Comparison of ENCODE assay signal across 8 cellular contexts in the genomic region with DNA sequence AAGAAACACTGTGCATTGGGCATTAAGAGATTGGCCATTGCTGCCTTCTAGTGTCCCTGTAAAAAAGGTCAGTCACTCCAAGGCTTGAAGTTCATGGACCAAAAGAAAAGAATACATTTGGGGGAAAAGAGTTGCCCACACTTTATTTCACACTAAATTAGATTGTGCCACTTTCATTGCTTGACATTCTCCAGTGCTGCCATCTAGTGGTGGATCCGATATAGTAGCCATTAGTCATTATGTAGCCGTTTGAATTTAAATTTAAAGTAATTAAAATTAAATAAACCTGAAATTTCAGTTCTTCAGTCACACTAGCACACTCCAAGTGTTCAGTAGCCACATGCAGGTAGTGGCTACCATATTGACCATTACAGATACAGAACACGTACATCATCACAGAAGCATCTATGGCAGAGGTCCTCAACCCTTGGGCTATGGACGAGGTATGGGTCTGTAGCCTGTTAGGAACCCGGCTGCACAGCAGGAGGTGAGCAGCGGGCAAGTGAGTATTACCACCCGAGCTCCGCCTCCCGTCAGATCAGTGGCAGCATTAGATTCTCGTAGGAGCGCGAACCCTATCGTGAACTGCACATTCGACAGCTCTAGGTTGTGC. TPM values are rescaled to one million over a fixed set of nuclear protein-coding genes. Genes with fewer than 3 reads are reported as not detected.
DNase-seq lines count a peak whose midpoint lies in the region; ATAC-seq and TF ChIP-seq lines count a peak whose summit lies in the region.

No MANE protein-coding gene starts in this region.

- no peak overlapping the region for H3K4me2 ChIP-seq in IMR-90 (ENCODE audit: low read depth, low read length)

- H3K23ac ChIP-seq in IMR-90 (ENCODE audit: low read depth, low read length): no peak overlapping the region

- no peak overlapping the region for H2BK120ac ChIP-seq in IMR-90 (ENCODE audit: low read depth, low read length)

- CTCF ChIA-PET in IMR-90 (lab: Yijun Ruan, JAX): interaction anchor here (0.8 kb wide), 1 partner anchor 17 kb away, joined by 3 read pairs; no protein-coding TSS in a partner anchor

- H2BK15ac ChIP-seq in IMR-90 (ENCODE audit: low read depth, low read length): no peak overlapping the region

- DNase-seq in NCI-H146 (lab: John Stamatoyannopoulos, UW) (peak; percentile 41), NCI-H146 treated with DMSO at 0.1 percent for 48 hours (lab: John Stamatoyannopoulos, UW; ENCODE audit: unreplicated experiment) (no peak), IMR-90 (peak; percentile 48), WERI-Rb-1 (peak; percentile 28), fibroblast of villous mesenchyme (ENCODE audit: low read depth) (peak; percentile 52), sciatic nerve (ENCODE audit: low spot score) (no peak)

- TF ChIP-seq RAD21 in IMR-90 (IDR thresholded peaks at IDR 0.05; ENCODE audit: low read length): peak; percentile 49; the same call in 1 of the 2 replicates

- H2AFZ ChIP-seq in IMR-90 (replicated peaks; ENCODE audit: low read length, poor library complexity): no peak overlapping the region

- ATAC-seq in IMR-90 (ENCODE audit: low read depth) (peak; percentile 62), sciatic nerve (peak; percentile 59), HG03108 (IDR thresholded peaks at IDR 0.05; ENCODE audit: unreplicated experiment) (no peak)
- no peak for ATAC-seq in activated T-helper 17 cell treated with anti-CD3 and anti-CD28 coated beads, Interleukin-2, amount 50 U/mL, for 72 hours (replicated peaks)

- H3K36me3 ChIP-seq in IMR-90 (ENCODE audit: control insufficient read depth, insufficient read depth, low read length) (no peaks in the 10 kb centered on the region), WERI-Rb-1 (no peaks in the 10 kb centered on the region)

- no peaks in the 10 kb centered on the region for H3K9me3 Mint-ChIP-seq in activated T-helper 17 cell treated with anti-CD3 and anti-CD28 coated beads, Interleukin-2, amount 50 U/mL, for 72 hours

- H4K91ac ChIP-seq in IMR-90 (ENCODE audit: insufficient read depth, low read depth, low read length): no peak overlapping the region

- no peaks in the 10 kb centered on the region; the same call in 1 of the 2 replicates for H3K9me1 ChIP-seq in IMR-90 (ENCODE audit: insufficient read depth, low read length)

- no CpG with 5 or more reads among the region's 14 CpGs for WGBS in IMR-90 (ENCODE audit: extremely low coverage in 2 of 2, insufficient read length in 1 of 2), 2 experiments

- H2AK9ac ChIP-seq in IMR-90 (replicated peaks; ENCODE audit: low read depth, low read length, poor library complexity): no peak overlapping the region

- dilution Hi-C loops in IMR-90 (cut with HindIII; ENCODE audit: low sequenced_read_pairs, unreplicated experiment): no loop called here

- no peaks in the 10 kb centered on the region for H3K79me1 ChIP-seq in IMR-90 (ENCODE audit: low read depth in 1 of 2, low read length in 2 of 2)

- no TSS peak for BruUV-seq in IMR-90 (replicated peaks; lab: Mats Ljungman, UMichigan)

- H3K27me3 ChIP-seq in IMR-90 (ENCODE audit: control insufficient read depth, insufficient read depth, low read length): peaks cover 44% of the 10 kb centered on the region
- H3K27me3 ChIP-seq in WERI-Rb-1 (ENCODE audit: insufficient read depth, low read depth, severe bottlenecking): no peaks in the 10 kb centered on the region

- H3K4me3 Mint-ChIP-seq in activated T-helper 17 cell treated with anti-CD3 and anti-CD28 coated beads, Interleukin-2, amount 50 U/mL, for 72 hours: no peak overlapping the region

- no peak overlapping the region for H2AK5ac ChIP-seq in IMR-90 (ENCODE audit: low read depth, low read length)

- no peak overlapping the region for H3K27ac ChIP-seq in IMR-90 (ENCODE audit: insufficient read depth, low read length)
- H3K27ac ChIP-seq in WERI-Rb-1: no peak overlapping the region

- H3K9me3 ChIP-seq in IMR-90 (ENCODE audit: control insufficient read depth, insufficient read depth, low read length) (no peaks in the 10 kb centered on the region), WERI-Rb-1 (ENCODE audit: severe bottlenecking) (no peaks in the 10 kb centered on the region)

- H3K27ac Mint-ChIP-seq in activated T-helper 17 cell treated with anti-CD3 and anti-CD28 coated beads, Interleukin-2, amount 50 U/mL, for 72 hours: no peak overlapping the region

- peaks cover 36% of the 10 kb centered on the region for H3K27me3 Mint-ChIP-seq in activated T-helper 17 cell treated with anti-CD3 and anti-CD28 coated beads, Interleukin-2, amount 50 U/mL, for 72 hours

- TF ChIP-seq CTCF in IMR-90 (conservative IDR thresholded peaks at IDR 0.05; ENCODE audit: low read depth, low read length): peak; percentile 80
- TF ChIP-seq CTCF in WERI-Rb-1 (IDR thresholded peaks at IDR 0.05; ENCODE audit: low read depth, low read length): peak; percentile 44; the same call in 1 of the 2 replicates
- TF ChIP-seq CTCF in fibroblast of villous mesenchyme (IDR thresholded peaks at IDR 0.05; ENCODE audit: insufficient read depth, low read depth, low read length): peak; percentile 73

- no peak overlapping the region for H4K8ac ChIP-seq in IMR-90 (ENCODE audit: low read depth in 2 of 2, low read length in 2 of 2)

- H3K36me3 Mint-ChIP-seq in activated T-helper 17 cell treated with anti-CD3 and anti-CD28 coated beads, Interleukin-2, amount 50 U/mL, for 72 hours (ENCODE audit: low read depth): no peaks in the 10 kb centered on the region

- TF ChIP-seq POLR2A in IMR-90 (IDR thresholded peaks at IDR 0.05; ENCODE audit: low read depth, low read length): no peak

- no peak overlapping the region; the same call in 1 of the 2 replicates for H2BK20ac ChIP-seq in IMR-90 (ENCODE audit: low read depth, low read length)

- H3K56ac ChIP-seq in IMR-90 (ENCODE audit: extremely low read depth, insufficient read depth, low read length): no peak overlapping the region

- no peak overlapping the region for H3K4ac ChIP-seq in IMR-90 (ENCODE audit: low read depth, low read length)

- POLR2A ChIA-PET in IMR-90 (lab: Charles Lee; ENCODE audit: unreplicated experiment): no interaction called here

- no peaks in the 10 kb centered on the region for H3K4me1 Mint-ChIP-seq in activated T-helper 17 cell treated with anti-CD3 and anti-CD28 coated beads, Interleukin-2, amount 50 U/mL, for 72 hours

- intact Hi-C loops in IMR-90 (cut with micrococcal nuclease): loop anchor here (1.0 kb wide), 1 partner anchor 68 kb away; no protein-coding TSS in a partner anchor
- intact Hi-C loops in sciatic nerve (cut with DNase I): no loop called here

- H2BK5ac ChIP-seq in IMR-90 (ENCODE audit: low read depth, low read length, poor library complexity, severe bottlenecking): no peak overlapping the region

- H3K4me1 ChIP-seq in IMR-90 (ENCODE audit: control insufficient read depth, insufficient read depth, low read length): no peaks in the 10 kb centered on the region

- no peak overlapping the region for H3K14ac ChIP-seq in IMR-90 (replicated peaks; ENCODE audit: low read depth, low read length)

- no peak overlapping the region for H3K18ac ChIP-seq in IMR-90 (ENCODE audit: low read depth, low read length)

- in situ Hi-C loops in IMR-90 (cut with MboI; ENCODE audit: low sequenced_read_pairs): no loop called here

- no peak overlapping the region for H3K9ac ChIP-seq in IMR-90 (ENCODE audit: low read depth, low read length)

- no peak overlapping the region for H4K5ac ChIP-seq in IMR-90 (ENCODE audit: low read depth, low read length)

- H3K4me3 ChIP-seq in IMR-90 (ENCODE audit: insufficient read depth, low read depth, low read length): no peak overlapping the region
- no peak overlapping the region for H3K4me3 ChIP-seq in WERI-Rb-1 (ENCODE audit: low read depth, low read length)
- H3K4me3 ChIP-seq in fibroblast of villous mesenchyme (ENCODE audit: low read depth, low read length): no peak overlapping the region

- no peaks in the 10 kb centered on the region for H4K20me1 ChIP-seq in IMR-90 (ENCODE audit: insufficient read depth, low read length)

TF ChIP-seq in IMR-90, 13 proteins besides CTCF, POLR2A, EP300 and RAD21:
- TF ChIP-seq MAZ (IDR thresholded peaks at IDR 0.05; ENCODE audit: borderline replicate concordance, low read depth, low read length): no peak
- no peak for TF ChIP-seq USF2 (IDR thresholded peaks at IDR 0.05; ENCODE audit: low read depth, low read length)
- no peak for TF ChIP-seq RCOR1 (IDR thresholded peaks at IDR 0.05; ENCODE audit: insufficient replicate concordance, low read length)
- TF ChIP-seq MAFK (IDR thresholded peaks at IDR 0.05; ENCODE audit: low read depth, low read length): no peak
- no peak for TF ChIP-seq FOS (IDR thresholded peaks at IDR 0.05; ENCODE audit: low read depth, low read length)
- TF ChIP-seq SMC3 (IDR thresholded peaks at IDR 0.05; ENCODE audit: low read depth, low read length): peak; percentile 31; the same call in 1 of the 2 replicates

RNA-seq across cellular contexts. Expression of gene CDH5, which starts 21.9 kb away (rescaled TPM):
- total RNA-seq in IMR-90 (2012; rRNA removed): not detected in 2 replicates
- not detected in 2 replicates for polyA plus RNA-seq in IMR-90 (2012; rRNA removed)
- not detected in 2 replicates for polyA plus RNA-seq in IMR-90 (2012; cell fraction: cytosol; rRNA removed)
- polyA plus RNA-seq in IMR-90 (2012; cell fraction: nucleus; rRNA removed; ENCODE audit: low replicate concordance): 0.02 TPM in 1 of 2 replicates, not detected in the other
- not detected in 2 replicates for total RNA-seq in fibroblast of villous mesenchyme
- 108 TPM for total RNA-seq in sciatic nerve
- total RNA-seq in activated T-helper 17 cell treated with anti-CD3 and anti-CD28 coated beads, Interleukin-2, amount 50 U/mL, for 72 hours: not detected

Comparison
In these comparisons a context has a peak if more than half of its experiments do, and no peak if none do; other contexts are left out.
1. DNase-seq: peak in NCI-H146 (single experiment), IMR-90 (single experiment), WERI-Rb-1 (single experiment) and fibroblast of villous mesenchyme (single experiment); none in NCI-H146 treated with DMSO at 0.1 percent for 48 hours (single experiment) and sciatic nerve (single experiment).
2. ATAC-seq: peak in IMR-90 (single experiment) and sciatic nerve (single experiment); none in activated T-helper 17 cell treated with anti-CD3 and anti-CD28 coated beads, Interleukin-2, amount 50 U/mL, for 72 hours (single experiment) and HG03108 (single experiment).
3. RNA of gene CDH5, which starts 21.9 kb away (total RNA-seq): 108 TPM in sciatic nerve (single experiment); not detected in IMR-90, not detected in fibroblast of villous mesenchyme and not detected in activated T-helper 17 cell treated with anti-CD3 and anti-CD28 coated beads, Interleukin-2, amount 50 U/mL, for 72 hours; every median in the first group is over 100 times any median in the second.
4. Peak in every context shown above with its lines, with median percentiles within 50 percentile points of each other: CTCF ChIP-seq.